Comparison of ENCODE assay signal across 8 cellular contexts in genomic region chr19:44777715-44778347, GRCh38. TPM values are rescaled to one million over a fixed set of nuclear protein-coding genes. Genes with fewer than 3 reads are reported as not detected.
DNase-seq lines count a peak whose midpoint lies in the region; ATAC-seq, FAIRE-seq and TF ChIP-seq lines count a peak whose summit lies in the region.

TSS of gene CBLC (plus strand) at chr19:44777890. CDS start at chr19:44777932, 42 bp downstream.

- dilution Hi-C loops in keratinocyte (cut with MboI; ENCODE audit: extremely low pct_ligation_motif_present, low sequenced_read_pairs), result no loop called here

- CTCF ChIA-PET in SK-N-SH (lab: Yijun Ruan, JAX), result interaction anchor here (1.2 to 17.6 kb wide), 2 partner anchors 25 to 53 kb away, joined by 3 to 598 read pairs; no protein-coding TSS in a partner anchor
- CTCF ChIA-PET in RWPE1 (lab: Yijun Ruan, JAX), result interaction anchor here (0.5 to 2.3 kb wide), 3 partner anchors 30 to 248 kb away, joined by 5 to 10 read pairs (median 6); partner anchors contain the start of gene CEACAM20

- H3K9ac ChIP-seq in SK-N-SH (no peak within 1 kb of the TSS), keratinocyte (ENCODE audit: control insufficient read depth, extremely low read depth, insufficient read depth, low read length) (peak within 1 kb of the TSS; percentile 87)

- H3K4me2 ChIP-seq in SK-N-SH (no peak within 1 kb of the TSS), keratinocyte (ENCODE audit: control insufficient read depth, extremely low read depth, insufficient read depth, low read depth, low read length) (peak within 1 kb of the TSS; percentile 90)

- POLR2A ChIA-PET in SK-N-SH (lab: Yijun Ruan, JAX) (no interaction called here), RWPE1 (lab: Yijun Ruan, JAX; ENCODE audit: low non-redundant PET) (no interaction called here)

- H3K4me1 Mint-ChIP-seq in activated naive CD8-positive, alpha-beta T cell treated with anti-CD3 and anti-CD28 coated beads for 36 hours, result no peaks in the 10 kb centered on the region

- H3K4me3 Mint-ChIP-seq in activated naive CD8-positive, alpha-beta T cell treated with anti-CD3 and anti-CD28 coated beads for 36 hours, result no peak within 1 kb of the TSS

- H3K36me3 ChIP-seq in SK-N-SH (replicated peaks in 1 of 2; ENCODE audit: control insufficient read depth in 1 of 2, insufficient read depth in 2 of 2, low read length in 1 of 2), result no peaks in the 10 kb centered on the region
- peaks cover 4 to 22% of the 10 kb centered on the region in 2 experiments for H3K36me3 ChIP-seq in keratinocyte (ENCODE audit: control insufficient read depth in 2 of 2, extremely low read depth in 1 of 2, insufficient read depth in 2 of 2, low read length in 2 of 2)
- no peaks in the 10 kb centered on the region for H3K36me3 ChIP-seq in testis (ENCODE audit: low read depth, missing control alignments)

- TF ChIP-seq RAD21 in SK-N-SH (IDR thresholded peaks at IDR 0.05; ENCODE audit: low read length), result no peak

- peaks cover 4% of the 10 kb centered on the region for H3K9me1 ChIP-seq in keratinocyte (ENCODE audit: control insufficient read depth, extremely low read depth, insufficient read depth, low read length)

- H3K79me2 ChIP-seq in SK-N-SH (ENCODE audit: insufficient read depth) (no peaks in the 10 kb centered on the region), keratinocyte (ENCODE audit: control insufficient read depth, insufficient read depth, low read length) (peaks cover 33% of the 10 kb centered on the region)

- H3K4me3 ChIP-seq in SK-N-SH (ENCODE audit: low read depth in 2 of 2, low read length in 1 of 2) (no peak within 1 kb of the TSS), keratinocyte (ENCODE audit: control insufficient read depth in 2 of 3, extremely low read depth in 1 of 3, insufficient read depth in 2 of 3, low read depth in 1 of 3, low read length in 3 of 3) (peak within 1 kb of the TSS; percentile 78 to 95 (median 94)), testis (peak within 1 kb of the TSS; percentile 6 to 31)

- H4K20me1 ChIP-seq in SK-N-SH (ENCODE audit: insufficient read depth) (no peaks in the 10 kb centered on the region), keratinocyte (ENCODE audit: control insufficient read depth, extremely low read depth, insufficient read depth, low read length) (peaks cover 5% of the 10 kb centered on the region)

- H3K9me3 Mint-ChIP-seq in activated naive CD8-positive, alpha-beta T cell treated with anti-CD3 and anti-CD28 coated beads for 36 hours, result no peaks in the 10 kb centered on the region

- 45% methylated on average over 23 of the region's 47 CpGs for WGBS in SK-N-SH (ENCODE audit: low lambda C conversion rate)
- WGBS in testis, 2 donors, result 18 to 30% methylated on average over 8 to 34 of the region's 47 CpGs

- H2AFZ ChIP-seq in SK-N-SH (ENCODE audit: low read depth), result no peak within 1 kb of the TSS
- peak within 1 kb of the TSS; percentile 26 for H2AFZ ChIP-seq in keratinocyte (ENCODE audit: control insufficient read depth, low read length)

- intact Hi-C loops in testis (cut with DNase I; ENCODE audit: low total_unique reads), result no loop called here

- H3K27ac Mint-ChIP-seq in activated naive CD8-positive, alpha-beta T cell treated with anti-CD3 and anti-CD28 coated beads for 36 hours, result no peak within 1 kb of the TSS

- no peaks in the 10 kb centered on the region for H3K27me3 ChIP-seq in SK-N-SH (ENCODE audit: insufficient read depth)
- no peaks in the 10 kb centered on the region for H3K27me3 ChIP-seq in keratinocyte (ENCODE audit: control insufficient read depth, extremely low read depth, insufficient read depth, low read length)
- no peaks in the 10 kb centered on the region for H3K27me3 ChIP-seq in testis

- H3K9me3 ChIP-seq in SK-N-SH, result no peaks in the 10 kb centered on the region
- H3K9me3 ChIP-seq in keratinocyte (ENCODE audit: control insufficient read depth, low read depth, low read length), result no peaks in the 10 kb centered on the region
- H3K9me3 ChIP-seq in testis, result no peaks in the 10 kb centered on the region

- no peaks in the 10 kb centered on the region for H3K9me2 ChIP-seq in SK-N-SH

- no peaks in the 10 kb centered on the region for H3K27me3 Mint-ChIP-seq in activated naive CD8-positive, alpha-beta T cell treated with anti-CD3 and anti-CD28 coated beads for 36 hours

- peaks cover 0 to 6% of the 10 kb centered on the region in 2 experiments; a peak in 1 of 4 replicates for H3K4me1 ChIP-seq in SK-N-SH (ENCODE audit: control insufficient read depth in 1 of 2, insufficient read depth in 2 of 2, low read depth in 1 of 2, low read length in 1 of 2)
- H3K4me1 ChIP-seq in keratinocyte (ENCODE audit: control insufficient read depth, extremely low read depth, insufficient read depth, low read length), result peaks cover 58% of the 10 kb centered on the region
- H3K4me1 ChIP-seq in testis, result no peaks in the 10 kb centered on the region

- H3F3A ChIP-seq in SK-N-SH (replicated peaks; ENCODE audit: insufficient read depth), result no peaks in the 10 kb centered on the region

- TF ChIP-seq CTCF in SK-N-SH (IDR thresholded peaks at IDR 0.05) (no peak), RWPE1 (conservative IDR thresholded peaks at IDR 0.05; ENCODE audit: low read depth) (no peak), keratinocyte (optimal IDR thresholded peaks at IDR 0.05 in 1 of 3, IDR thresholded peaks at IDR 0.05 in 1 of 3, conservative IDR thresholded peaks at IDR 0.05 in 1 of 3; ENCODE audit: extremely low read depth in 1 of 3, insufficient read depth in 2 of 3, low read length in 3 of 3) (peak in 2 of 3 experiments; percentile 14 to 45), testis (IDR thresholded peaks at IDR 0.05) (no peak)

- FAIRE-seq in keratinocyte (lab: Jason Lieb, UNC) (peak; percentile 61), GM12892 (lab: Jason Lieb, UNC) (no peak)

- DNase-seq in SK-N-SH (peak; percentile 49), RWPE1 (ENCODE audit: low spot score) (peak; percentile 93), keratinocyte (ENCODE audit: low read depth, low spot score) (peak; percentile 94), testis (peak; percentile 60), hippocampal formation (lab: John Stamatoyannopoulos, UW) (no peak), GM12892 (ENCODE audit: insufficient read length) (no peak)
- no peak for DNase-seq in activated naive CD8-positive, alpha-beta T cell treated with anti-CD3 and anti-CD28 coated beads for 36 hours

- no peak for TF ChIP-seq EP300 in SK-N-SH (IDR thresholded peaks at IDR 0.05; ENCODE audit: borderline replicate concordance in 1 of 2, low read depth in 1 of 2, low read length in 1 of 2)

- no peaks in the 10 kb centered on the region for H3K36me3 Mint-ChIP-seq in activated naive CD8-positive, alpha-beta T cell treated with anti-CD3 and anti-CD28 coated beads for 36 hours

- TF ChIP-seq POLR2A in testis (IDR thresholded peaks at IDR 0.05), result no peak
- no peak for TF ChIP-seq POLR2A in GM12892 (IDR thresholded peaks at IDR 0.05; ENCODE audit: low read depth, low read length)

- ATAC-seq in SK-N-SH treated with all-trans-retinoic acid at 6 μM for 48 hours, result no peak

- no peak within 1 kb of the TSS for H3K27ac ChIP-seq in SK-N-SH (ENCODE audit: low read depth in 2 of 2, low read length in 1 of 2)
- peak within 1 kb of the TSS; percentile 91 for H3K27ac ChIP-seq in RWPE1
- H3K27ac ChIP-seq in keratinocyte (ENCODE audit: control insufficient read depth, insufficient read depth, low read length), result peak within 1 kb of the TSS; percentile 86
- H3K27ac ChIP-seq in testis, result no peak within 1 kb of the TSS

TF ChIP-seq in SK-N-SH, 30 proteins besides CTCF, POLR2A, EP300 and RAD21:
- TF ChIP-seq RCOR1 (IDR thresholded peaks at IDR 0.05; ENCODE audit: low read length) (no peak), FOXJ3 (CRISPR knock-in tag; IDR thresholded peaks at IDR 0.05) (no peak), RXRA (IDR thresholded peaks at IDR 0.05; ENCODE audit: borderline replicate concordance, low read depth) (no peak), RFX5 (IDR thresholded peaks at IDR 0.05; ENCODE audit: low read length) (no peak), FOXM1 (IDR thresholded peaks at IDR 0.05; ENCODE audit: low read depth) (no peak)

TF ChIP-seq in SK-N-SH treated with all-trans-retinoic acid at 6 μM for 48 hours, 23 proteins besides CTCF, POLR2A, EP300 and RAD21 (continues in another document):
- no peak for TF ChIP-seq TSHZ2 (CRISPR knock-in tag; IDR thresholded peaks at IDR 0.05)

RNA-seq across cellular contexts. Expression of gene CBLC, which starts in this region (rescaled TPM):
- not detected in 2 replicates for polyA plus RNA-seq in SK-N-SH (2012; rRNA removed)
- not detected in 2 replicates for polyA plus RNA-seq in SK-N-SH (2012; cell fraction: cytosol; rRNA removed)
- 0.04 TPM in 1 of 2 replicates, not detected in the other for polyA plus RNA-seq in SK-N-SH (2012; cell fraction: nucleus; rRNA removed)
- 27.8 to 58.6 TPM (median 30.1 TPM) in 3 replicates for polyA plus RNA-seq in keratinocyte
- polyA plus RNA-seq in keratinocyte (2011; ENCODE audit: low read depth), result 12.3 TPM
- polyA plus RNA-seq in keratinocyte (2011; cell fraction: cytosol; rRNA removed), result 27.4 and 54.0 TPM in 2 replicates
- polyA plus RNA-seq in keratinocyte (2011; cell fraction: nucleus; rRNA removed), result 57.2 and 98.5 TPM in 2 replicates
- polyA plus RNA-seq in keratinocyte (2012; ENCODE audit: low replicate concordance), result 26.6 and 50.7 TPM in 2 replicates
- polyA minus RNA-seq in keratinocyte, result 68.8 to 110 TPM (median 88.1 TPM) in 3 replicates
- polyA minus RNA-seq in keratinocyte (2011; cell fraction: cytosol; rRNA and poly(A)+ RNA removed), result 80.4 TPM
- polyA minus RNA-seq in keratinocyte (2011; cell fraction: nucleus; rRNA and poly(A)+ RNA removed), result 55.4 and 73.0 TPM in 2 replicates
- 1 to 10 TPM; 4.9 to 6.9 TPM for total RNA-seq in testis
- polyA plus RNA-seq in testis (ENCODE audit: insufficient read depth, low read depth, low replicate concordance), result 1.9 TPM
- total RNA-seq in activated naive CD8-positive, alpha-beta T cell treated with anti-CD3 and anti-CD28 coated beads for 36 hours, result not detected
- polyA plus RNA-seq in GM12892 (2012; ENCODE audit: missing spikeins), result not detected

Comparison
In these comparisons a context has a peak if more than half of its experiments do, and no peak if none do; other contexts are left out.
1. RNA of gene CBLC (total RNA-seq): 4.9 to 6.9 TPM in testis; not detected in activated naive CD8-positive, alpha-beta T cell treated with anti-CD3 and anti-CD28 coated beads for 36 hours; every median in the first group is over 4 times any median in the second.
2. Peak in DNase-seq in SK-N-SH; RNA of the gene not detected or under 1 TPM.
3. DNase-seq: peak in RWPE1 (single experiment), keratinocyte (single experiment) and testis (single experiment); none in hippocampal formation (0 of 2), activated naive CD8-positive, alpha-beta T cell treated with anti-CD3 and anti-CD28 coated beads for 36 hours (single experiment) and GM12892 (single experiment).
4. H3K27ac ChIP-seq: peak in RWPE1 (single experiment) and keratinocyte (single experiment); none in SK-N-SH (0 of 2) and testis (0 of 2).
5. H3K4me3 ChIP-seq: peak in keratinocyte (3 of 3) and testis (2 of 2); none in SK-N-SH (0 of 2).
6. CTCF ChIP-seq: peak in keratinocyte (2 of 3); none in SK-N-SH (single experiment), RWPE1 (single experiment) and testis (0 of 3).